Comparison of ENCODE assay signal across 19 cellular contexts in the genomic region with DNA sequence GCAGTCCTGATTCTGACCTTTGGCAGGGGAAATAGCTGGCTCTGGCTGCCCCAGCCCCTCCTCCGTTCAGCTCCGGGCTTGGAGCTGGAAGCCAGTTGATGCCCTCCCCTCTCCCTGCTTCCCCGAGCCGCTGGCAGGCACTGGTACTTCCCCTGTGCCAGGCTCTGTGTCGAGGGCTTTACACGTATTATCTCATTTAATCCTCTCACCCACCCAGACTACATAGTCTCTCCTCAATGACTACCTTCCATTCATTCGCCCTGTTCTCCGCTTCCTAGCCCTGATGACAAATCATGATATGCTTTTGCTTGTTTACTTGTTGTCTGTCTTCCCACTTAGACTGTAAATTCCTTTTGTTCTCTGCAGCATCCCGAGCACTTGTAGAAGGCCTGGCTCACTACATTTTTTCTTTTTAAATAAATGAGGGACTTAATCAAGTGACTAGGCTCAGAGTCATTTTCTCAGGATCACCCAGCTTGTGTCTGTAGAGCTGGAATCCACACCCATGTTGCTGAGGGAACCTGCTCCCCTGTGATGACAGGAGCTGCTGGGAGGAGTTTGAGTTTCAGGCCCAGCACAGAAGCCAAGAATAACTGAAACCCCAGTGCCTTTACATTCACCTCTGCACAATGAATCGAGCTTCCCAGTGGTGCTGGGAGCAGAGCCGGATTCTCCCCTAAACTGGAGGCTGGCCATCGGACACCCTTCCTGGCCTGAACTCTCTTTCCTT.
"Had no signal": no experiment of that assay in that cellular context is flagged by ENCODE, and none has a peak within 500 bp of the region (broad histone marks: within the 10 kb centered on the region; RNA-seq: fewer than 3 reads in every experiment).

No MANE protein-coding gene starts in this region.

- H3K9me3 ChIP-seq: adrenal gland, left lung, prostate gland, upper lobe of left lung had no signal

- H3K4me3 Mint-ChIP-seq: activated CD4-positive, alpha-beta memory T cell treated with anti-CD3 and anti-CD28 coated beads for 36 hours; activated CD4-positive, alpha-beta T cell treated with anti-CD3 and anti-CD28 coated beads for 36 hours; activated T-helper 1 cell treated with anti-CD3 and anti-CD28 coated beads, Interleukin-12 subunit alpha, Interleukin-12 subunit beta, Interleukin-2, Interleukin-4 antibody, amounts not matched to agents 30 ng/mL and 10 ng/mL and 1 ng/mL, durations not matched to agents 14 hours and 24 hours and 36 hours; stimulated activated naive CD8-positive, alpha-beta T cell treated with anti-CD3 and anti-CD28 coated beads, Interleukin-15, Interleukin-2, amounts not matched to agents 100 ng/mL and 50 ng/mL, for 24 hours had no signal

- H3K9me3 Mint-ChIP-seq: activated CD4-positive, alpha-beta memory T cell treated with anti-CD3 and anti-CD28 coated beads for 36 hours; activated naive CD4-positive, alpha-beta T cell treated with anti-CD3 and anti-CD28 coated beads, Interleukin-2, amount 50 U/mL, for 72 hours; activated T-helper 1 cell treated with anti-CD3 and anti-CD28 coated beads, Interleukin-12 subunit alpha, Interleukin-12 subunit beta, Interleukin-2, Interleukin-4 antibody, amounts not matched to agents 30 ng/mL and 10 ng/mL and 1 ng/mL, durations not matched to agents 14 hours and 24 hours and 36 hours; stimulated activated naive CD8-positive, alpha-beta T cell treated with anti-CD3 and anti-CD28 coated beads, Interleukin-15, Interleukin-2, amounts not matched to agents 100 ng/mL and 50 ng/mL, for 24 hours had no signal

- H3K27me3 Mint-ChIP-seq: activated CD4-positive, alpha-beta memory T cell treated with anti-CD3 and anti-CD28 coated beads for 36 hours; activated CD4-positive, alpha-beta T cell treated with anti-CD3 and anti-CD28 coated beads for 36 hours; stimulated activated naive CD8-positive, alpha-beta T cell treated with anti-CD3 and anti-CD28 coated beads, Interleukin-15, Interleukin-2, amounts not matched to agents 100 ng/mL and 50 ng/mL, for 24 hours had no signal

- H3K27me3 ChIP-seq: adrenal gland, upper lobe of left lung had no signal

- H3K36me3 Mint-ChIP-seq: activated CD4-positive, alpha-beta memory T cell treated with anti-CD3 and anti-CD28 coated beads for 36 hours; activated naive CD4-positive, alpha-beta T cell treated with anti-CD3 and anti-CD28 coated beads, Interleukin-2, amount 50 U/mL, for 72 hours had no signal

- H3K27ac Mint-ChIP-seq: activated CD4-positive, alpha-beta memory T cell treated with anti-CD3 and anti-CD28 coated beads for 36 hours; activated CD4-positive, alpha-beta T cell treated with anti-CD3 and anti-CD28 coated beads for 36 hours; activated naive CD4-positive, alpha-beta T cell treated with anti-CD3 and anti-CD28 coated beads, Interleukin-2, amount 50 U/mL, for 72 hours; activated T-helper 1 cell treated with anti-CD3 and anti-CD28 coated beads, Interleukin-12 subunit alpha, Interleukin-12 subunit beta, Interleukin-2, Interleukin-4 antibody, amounts not matched to agents 30 ng/mL and 10 ng/mL and 1 ng/mL, durations not matched to agents 14 hours and 24 hours and 36 hours; stimulated activated naive CD8-positive, alpha-beta T cell treated with anti-CD3 and anti-CD28 coated beads, Interleukin-15, Interleukin-2, amounts not matched to agents 100 ng/mL and 50 ng/mL, for 24 hours had no signal

- H3K4me1 Mint-ChIP-seq: activated CD4-positive, alpha-beta T cell treated with anti-CD3 and anti-CD28 coated beads for 36 hours had no signal

- H3K27ac ChIP-seq: adrenal gland, epithelial cell of prostate, left lung, prostate gland, upper lobe of left lung, WERI-Rb-1 had no signal

- H3K36me3 ChIP-seq: adrenal gland, left lung, prostate gland, upper lobe of left lung, WERI-Rb-1 had no signal

- DNase-seq: activated CD4-positive, alpha-beta memory T cell treated with anti-CD3 and anti-CD28 coated beads for 36 hours; activated CD4-positive, alpha-beta T cell treated with anti-CD3 and anti-CD28 coated beads for 36 hours; activated gamma-delta T cell treated with Interleukin-2 at 50 U/mL for 16 hours; activated T-cell treated with anti-CD3 and anti-CD28 coated beads for 4 hours; adrenal gland; dermis blood vessel endothelial cell; effector memory CD4-positive, alpha-beta T cell; kidney; left lung; right cardiac atrium; stimulated activated CD4-positive, alpha-beta T cell treated with anti-CD3 and anti-CD28 coated beads, Interleukin-2, amount 100 ng/mL, for 24 hours; T-helper 2 cell; upper lobe of left lung; WERI-Rb-1 had no signal

- H3K4me1 ChIP-seq: adrenal gland, left lung, prostate gland, upper lobe of left lung had no signal

- H3K4me3 ChIP-seq: adrenal gland, left lung, prostate gland, upper lobe of left lung had no signal
